9 cellular contexts compared by ENCODE assay signal in genomic region chr14:41609704-41610183, GRCh38. TPM values are rescaled to one million over a fixed set of nuclear protein-coding genes. Genes with fewer than 3 reads are reported as not detected.
DNase-seq lines count a peak whose midpoint lies in the region; ATAC-seq, FAIRE-seq and TF ChIP-seq lines count a peak whose summit lies in the region.
"Had no signal": no experiment of that assay in that cellular context is flagged by ENCODE, and none has a peak within 500 bp of the region (broad histone marks: within the 10 kb centered on the region; RNA-seq: fewer than 3 reads in every experiment).

No MANE protein-coding gene starts in this region.

- peak; percentile 71 for FAIRE-seq in H1 (lab: Jason Lieb, UNC)
- FAIRE-seq: colon had no signal

- H3K18ac ChIP-seq in H1 (ENCODE audit: extremely low read depth, low read length), result no peak overlapping the region

- H3K4me3 ChIP-seq in H1 (ENCODE audit: extremely low read depth in 1 of 4, insufficient read depth in 2 of 4, low read depth in 3 of 4, low read length in 4 of 4) (peak overlapping the region; percentile 40 to 79 (median 64); a peak in 7 of 8 replicates), muscle layer of duodenum (ENCODE audit: low read depth in 1 of 2, low read length in 2 of 2) (peak overlapping the region; percentile 47 to 86)

- H2AK5ac ChIP-seq in H1 (ENCODE audit: low read depth, low read length), result no peak overlapping the region

- H3K23ac ChIP-seq in H1 (ENCODE audit: insufficient read length), result no peak overlapping the region

- no peak for TF ChIP-seq POLR2A in H1 (IDR thresholded peaks at IDR 0.05; ENCODE audit: control extremely low read depth in 1 of 2, low read depth in 2 of 2, low read length in 2 of 2)

- no peak overlapping the region for H3K56ac ChIP-seq in H1 (replicated peaks; ENCODE audit: insufficient read length, low read depth, low read length)

- ATAC-seq in GM19467 (IDR thresholded peaks at IDR 0.05; ENCODE audit: unreplicated experiment), result no peak

- H3K27me3 ChIP-seq in H1 (replicated peaks in 1 of 4; ENCODE audit: control insufficient read depth in 3 of 4, extremely low read depth in 1 of 4, insufficient read depth in 3 of 4, low read length in 3 of 4), result peaks cover 18 to 46% (median 34%) of the 10 kb centered on the region in 4 experiments; a peak in 6 of 7 replicates
- peaks cover 39% of the 10 kb centered on the region for H3K27me3 ChIP-seq in muscle layer of duodenum (ENCODE audit: low read depth, low read length)

- H3K4ac ChIP-seq in H1 (replicated peaks; ENCODE audit: insufficient read length, low read depth, low read length), result no peak overlapping the region

- DNase-seq in G401 (ENCODE audit: low spot score) (peak; percentile 59), NCI-H510A treated with DMSO at 0.1 percent for 48 hours (lab: John Stamatoyannopoulos, UW) (peak; percentile 71), H1 (ENCODE audit: low read depth in 1 of 2, low spot score in 2 of 2) (peak in 1 of 2 experiments; percentile 75), RKO (ENCODE audit: low spot score) (no peak), foreskin melanocyte (no peak), EL (no peak)

- H2BK120ac ChIP-seq in H1 (replicated peaks; ENCODE audit: low read depth, low read length), result no peak overlapping the region

- H2AFZ ChIP-seq in H1 (ENCODE audit: low read length), result no peak overlapping the region

- H3K79me1 ChIP-seq in H1 (ENCODE audit: low read depth, low read length), result no peaks in the 10 kb centered on the region

- peak; percentile 92 to 93 for TF ChIP-seq RAD21 in H1 (IDR thresholded peaks at IDR 0.05 in 1 of 2, conservative IDR thresholded peaks at IDR 0.05 in 1 of 2; ENCODE audit: low read depth in 2 of 2, low read length in 2 of 2)

- H3K9me3 ChIP-seq in H1 (ENCODE audit: insufficient read depth in 2 of 2, low read depth in 1 of 2, low read length in 1 of 2) (no peaks in the 10 kb centered on the region), muscle layer of duodenum (ENCODE audit: control insufficient read depth in 1 of 2, low read length in 2 of 2) (no peaks in the 10 kb centered on the region)

- POLR2A ChIA-PET in H1 (lab: Charles Lee; ENCODE audit: partially characterized antibody), result interaction anchor here (1.6 kb wide), 1 partner anchor 9 kb away, joined by 6 read pairs; no protein-coding TSS in a partner anchor

- peaks cover 44% of the 10 kb centered on the region for H3K23me2 ChIP-seq in H1 (ENCODE audit: low read depth, low read length)

- H3K14ac ChIP-seq in H1 (ENCODE audit: insufficient read length), result no peak overlapping the region

- CTCF ChIA-PET in H1 (lab: Charles Lee; ENCODE audit: partially characterized antibody), result interaction anchor here (0.6 to 1.8 kb wide), 11 partner anchors 8 to 853 kb away, joined by 3 to 4 read pairs (median 3); no protein-coding TSS in a partner anchor

- peaks cover 1 to 3% of the 10 kb centered on the region in 2 experiments for H4K20me1 ChIP-seq in H1 (replicated peaks in 1 of 2; ENCODE audit: control insufficient read depth in 1 of 2, insufficient read depth in 2 of 2, low read length in 2 of 2)

- no peak overlapping the region; the same call in 1 of the 2 replicates for H2BK12ac ChIP-seq in H1 (ENCODE audit: low read depth, low read length)

- no peak overlapping the region for H4K91ac ChIP-seq in H1 (replicated peaks; ENCODE audit: insufficient read length, low read length)

- peak; percentile 73 to 83 (median 82) for TF ChIP-seq CTCF in H1 (IDR thresholded peaks at IDR 0.05; ENCODE audit: control extremely low read depth in 1 of 3, insufficient read depth in 1 of 3, low read depth in 1 of 3, low read length in 3 of 3)

- in situ Hi-C loops in G401 (cut with HindIII; ENCODE audit: low sequenced_read_pairs), result no loop called here

- H2BK5ac ChIP-seq in H1 (ENCODE audit: low read depth, low read length), result no peak overlapping the region

- H3K4me1 ChIP-seq in H1 (replicated peaks in 1 of 4; ENCODE audit: control insufficient read depth in 3 of 4, insufficient read depth in 4 of 4, low read length in 3 of 4) (peaks cover 0 to 15% (median 7%) of the 10 kb centered on the region in 4 experiments; a peak in 5 of 7 replicates), muscle layer of duodenum (ENCODE audit: control insufficient read depth in 1 of 2, insufficient read depth in 2 of 2, low read length in 2 of 2) (peaks cover 0 to 28% of the 10 kb centered on the region in 2 donors)

- no peak overlapping the region for H3K9ac ChIP-seq in H1 (replicated peaks in 1 of 4; ENCODE audit: extremely low read depth in 1 of 4, low read depth in 3 of 4, low read length in 3 of 4)

- no peak overlapping the region for H2BK15ac ChIP-seq in H1 (ENCODE audit: low read length)

- H3K36me3 ChIP-seq in H1 (ENCODE audit: control insufficient read depth in 2 of 4, insufficient read depth in 4 of 4, low read length in 3 of 4) (no peaks in the 10 kb centered on the region), muscle layer of duodenum (ENCODE audit: control insufficient read depth in 1 of 2, insufficient read depth in 2 of 2, low read length in 2 of 2) (no peaks in the 10 kb centered on the region)

- WGBS in H1 (ENCODE audit: extremely low coverage in 1 of 2, insufficient coverage in 1 of 2, insufficient read length in 1 of 2, insufficient replicate concordance in 2 of 2, low coverage in 1 of 2, low lambda C conversion rate in 2 of 2, missing lambda C conversion rate in 1 of 2), 2 experiments, result 2% methylated on average over 24 of the region's 24 CpGs; no CpG with 5 or more reads in 1 of the 2 experiments

- no peak overlapping the region for H2BK20ac ChIP-seq in H1 (ENCODE audit: low read length)

- H3K79me2 ChIP-seq in H1 (ENCODE audit: control insufficient read depth in 1 of 2, insufficient read depth in 2 of 2, low read length in 2 of 2), result no peaks in the 10 kb centered on the region; a peak in 1 of 4 replicates

- H4K8ac ChIP-seq in H1 (ENCODE audit: extremely low read depth, insufficient read depth, low read length), result no peak overlapping the region; the same call in 1 of the 2 replicates

- H3K4me2 ChIP-seq in H1 (ENCODE audit: insufficient read depth in 1 of 2, low read depth in 2 of 2, low read length in 2 of 2), result peak overlapping the region; percentile 95 to 100

- no peak overlapping the region for H4K5ac ChIP-seq in H1 (ENCODE audit: insufficient read length, low read depth, low read length)

- H3K27ac ChIP-seq in H1 (ENCODE audit: low read depth, low read length) (no peak overlapping the region), muscle layer of duodenum (ENCODE audit: low read length) (no peak overlapping the region)

- no peak for TF ChIP-seq EP300 in H1 (IDR thresholded peaks at IDR 0.05; ENCODE audit: borderline replicate concordance in 1 of 2, low read depth in 2 of 2, low read length in 2 of 2)

TF ChIP-seq in H1, 55 proteins besides CTCF, POLR2A, EP300 and RAD21 (continues in another document):
- TF ChIP-seq SP4 (IDR thresholded peaks at IDR 0.05; ENCODE audit: low read length) (no peak), CTBP2 (IDR thresholded peaks at IDR 0.05; ENCODE audit: borderline replicate concordance, insufficient read depth, insufficient read length, low read length) (peak; percentile 83), HDAC2 (IDR thresholded peaks at IDR 0.05; ENCODE audit: borderline replicate concordance in 1 of 2, low read depth in 2 of 2, low read length in 2 of 2) (peak in 1 of 2 experiments; percentile 53; a peak in 1 of 4 replicates), KDM1A (IDR thresholded peaks at IDR 0.05; ENCODE audit: borderline replicate concordance, low read length) (no peak), GABPA (IDR thresholded peaks at IDR 0.05; ENCODE audit: borderline replicate concordance, insufficient read depth, low read length) (no peak), ATF2 (IDR thresholded peaks at IDR 0.05; ENCODE audit: low read length) (no peak), USF2 (IDR thresholded peaks at IDR 0.05; ENCODE audit: low read length) (no peak), SIN3A (conservative IDR thresholded peaks at IDR 0.05 in 1 of 2, IDR thresholded peaks at IDR 0.05 in 1 of 2; ENCODE audit: low read depth in 1 of 2, low read length in 2 of 2) (peak; percentile 91 to 92; a peak in 3 of 4 replicates), CREB1 (IDR thresholded peaks at IDR 0.05) (peak; percentile 67), ZNF274 (IDR thresholded peaks at IDR 0.05; ENCODE audit: borderline replicate concordance, extremely low read depth, low read length) (no peak), TCF12 (IDR thresholded peaks at IDR 0.05; ENCODE audit: low read depth, low read length) (peak; percentile 77; the same call in 1 of the 2 replicates), JUND (IDR thresholded peaks at IDR 0.05; ENCODE audit: low read length) (no peak), YY1 (IDR thresholded peaks at IDR 0.05; ENCODE audit: low read depth, low read length) (peak; percentile 75; the same call in 1 of the 2 replicates)

RNA-seq across cellular contexts. Expression of gene LRFN5, which starts 3.1 kb away (rescaled TPM):
- total RNA-seq in G401 (2014; rRNA removed; shearing (Covaris generic)), result not detected in 2 replicates
- total RNA-seq in H1 (2021; fragmentation: NEBNext Ultra II Directional; extraction: Animal tissue kit (Norgen Biotek cat#: 25700)), result 4.7 and 5.4 TPM in 2 replicates
- 0.75 and 0.85 TPM in 2 replicates for polyA plus RNA-seq in H1 (2011; rRNA removed)
- 1.1 TPM for polyA plus RNA-seq in H1 (2011; cell fraction: cytosol; rRNA removed)
- polyA plus RNA-seq in H1 (2011; cell fraction: nucleus; rRNA removed), result 0.94 TPM
- 0.56 to 1.9 TPM (median 1.5 TPM) in 4 replicates for polyA plus RNA-seq in H1 (2012, experiment 1 of 2)
- polyA plus RNA-seq in H1 (2012, experiment 2 of 2), result 0.17 TPM
- polyA plus RNA-seq in H1 (2013, experiment 1 of 2), result 5.3 TPM
- 6.1 TPM for polyA plus RNA-seq in H1 (2013, experiment 2 of 2)
- polyA minus RNA-seq in H1 (2011; rRNA and poly(A)+ RNA removed), result 2.3 and 3.4 TPM in 2 replicates
- 1.5 TPM for polyA minus RNA-seq in H1 (2011; cell fraction: cytosol; rRNA and poly(A)+ RNA removed)
- polyA minus RNA-seq in H1 (2011; cell fraction: nucleus; rRNA and poly(A)+ RNA removed), result 12.1 TPM

Comparison
In these comparisons a context has a peak if more than half of its experiments do, and no peak if none do; other contexts are left out.
1. DNase-seq: peak in G401 (single experiment) and NCI-H510A treated with DMSO at 0.1 percent for 48 hours (single experiment); none in RKO (single experiment), foreskin melanocyte (single experiment) and EL (single experiment).